In the genomic region with DNA sequence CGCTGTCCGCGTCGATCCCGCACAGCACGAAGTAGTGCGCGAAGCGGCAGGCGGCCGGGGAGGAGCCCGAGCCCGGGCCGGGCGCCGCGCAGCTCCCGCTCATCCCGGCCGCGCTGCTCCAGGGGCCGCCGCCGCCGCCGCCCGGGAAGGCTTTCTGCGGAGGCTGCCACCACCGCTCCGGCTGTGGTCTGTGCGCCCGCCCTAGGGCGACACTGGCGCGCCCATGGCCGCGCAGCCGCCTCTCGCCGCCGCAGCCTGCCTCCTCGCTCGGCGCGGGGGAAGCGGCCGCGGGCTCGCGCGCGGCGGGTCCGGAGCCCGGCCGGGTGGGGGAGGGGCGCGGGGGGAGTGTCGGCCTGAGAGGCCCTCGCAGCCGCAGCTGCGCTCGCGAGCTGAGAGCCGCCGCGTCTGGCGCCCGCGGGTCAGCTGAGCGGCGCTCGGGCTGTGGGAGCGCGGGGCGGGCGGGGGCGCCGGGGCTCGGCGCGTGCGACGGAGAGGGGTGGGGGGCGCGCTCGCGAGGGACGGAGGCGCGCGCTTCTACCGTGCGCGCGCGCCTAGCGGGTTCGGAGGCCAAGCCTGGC, we compare ENCODE assay signal across 8 cellular contexts. TPM values are rescaled to one million over a fixed set of nuclear protein-coding genes. Genes with fewer than 3 reads are reported as not detected.
DNase-seq lines count a peak whose midpoint lies in the region; TF ChIP-seq lines count a peak whose summit lies in the region.

TSS of gene DENND5B (minus strand) at position 407 of the 578 bp plus-strand sequence. CDS start at position 103, 304 bp downstream.

- peak; percentile 73 for DNase-seq in NCI-H1436 (lab: John Stamatoyannopoulos, UW)
- no peak for DNase-seq in NCI-H1436 treated with DMSO at 0.1 percent for 48 hours (lab: John Stamatoyannopoulos, UW)
- DNase-seq in GM23248: peak; percentile 87
- DNase-seq in coronary artery (ENCODE audit: low spot score): peak; percentile 77
- peak; percentile 68 for DNase-seq in kidney tubule cell (ENCODE audit: low spot score)
- peak; percentile 4 for DNase-seq in stimulated activated CD4-positive, alpha-beta T cell treated with anti-CD3 and anti-CD28 coated beads, Interleukin-1b, Interleukin-23, amount 100 ng/mL, for 48 hours

- 1 to 2% methylated on average over 33 to 46 of the region's 99 CpGs for WGBS in GM23248 (ENCODE audit: low coverage in 1 of 2, low lambda C conversion rate in 2 of 2, missing lambda C conversion rate in 2 of 2), 2 experiments

- in situ Hi-C loops in GM23248 (cut with MboI): no loop called here

- H3K9ac ChIP-seq in GM23248 (peak within 1 kb of the TSS; percentile 89), KMS-11 (peak within 1 kb of the TSS; percentile 65), SU-DHL-6 (ENCODE audit: low read length) (peak within 1 kb of the TSS; percentile 87)

- H2AFZ ChIP-seq in GM23248 (peak within 1 kb of the TSS; percentile 89), KMS-11 (ENCODE audit: low read depth) (peak within 1 kb of the TSS; percentile 97), SU-DHL-6 (ENCODE audit: low read depth, low read length, severe bottlenecking) (peak within 1 kb of the TSS; percentile 72)

- H3K9me2 ChIP-seq in GM23248 (ENCODE audit: insufficient read depth) (no peaks in the 10 kb centered on the region), SU-DHL-6 (replicated peaks; ENCODE audit: insufficient read depth, low read length) (no peaks in the 10 kb centered on the region)

- peaks cover 17% of the 10 kb centered on the region for H3F3A ChIP-seq in GM23248 (ENCODE audit: insufficient read depth)
- peaks cover 39% of the 10 kb centered on the region for H3F3A ChIP-seq in SU-DHL-6 (ENCODE audit: insufficient read depth)

- H3K9me3 ChIP-seq in GM23248 (ENCODE audit: low read depth) (no peaks in the 10 kb centered on the region), SU-DHL-6 (ENCODE audit: insufficient read depth, low read length) (no peaks in the 10 kb centered on the region)

- H3K4me1 ChIP-seq in GM23248 (ENCODE audit: insufficient read depth) (peaks cover 14% of the 10 kb centered on the region), KMS-11 (ENCODE audit: low read depth, poor library complexity, severe bottlenecking) (peaks cover 24% of the 10 kb centered on the region)

- H3K4me3 ChIP-seq in GM23248: peak within 1 kb of the TSS; percentile 83
- peak within 1 kb of the TSS; percentile 67 for H3K4me3 ChIP-seq in KMS-11 (IDR thresholded peaks at IDR 0.05; ENCODE audit: insufficient read depth, low read depth, low read length)
- peak within 1 kb of the TSS; percentile 82 for H3K4me3 ChIP-seq in SU-DHL-6 (ENCODE audit: insufficient read depth, low read length, poor library complexity, severe bottlenecking)
- H3K4me3 ChIP-seq in coronary artery: peak within 1 kb of the TSS; percentile 78

- H4K20me1 ChIP-seq in GM23248 (ENCODE audit: insufficient read depth) (no peaks in the 10 kb centered on the region), KMS-11 (ENCODE audit: insufficient read depth) (no peaks in the 10 kb centered on the region), SU-DHL-6 (ENCODE audit: low read depth, low read length) (0 out of 2 replicates have a peak, but pooled peaks cover 5% of the 10 kb centered on the region)

- H3K27me3 ChIP-seq in GM23248 (replicated peaks; ENCODE audit: insufficient read depth) (no peaks in the 10 kb centered on the region), KMS-11 (ENCODE audit: insufficient read depth, low read depth) (no peaks in the 10 kb centered on the region), SU-DHL-6 (ENCODE audit: low read length) (no peaks in the 10 kb centered on the region)

- H3K4me2 ChIP-seq in GM23248 (ENCODE audit: unreplicated experiment): peak within 1 kb of the TSS; percentile 96
- H3K4me2 ChIP-seq in KMS-11: peak within 1 kb of the TSS; percentile 85
- H3K4me2 ChIP-seq in SU-DHL-6 (ENCODE audit: low read depth, low read length, poor library complexity, severe bottlenecking): peak within 1 kb of the TSS; percentile 89

- TF ChIP-seq CTCF in KMS-11 (conservative IDR thresholded peaks at IDR 0.05; ENCODE audit: low read depth, low read length) (no peak), SU-DHL-6 (IDR thresholded peaks at IDR 0.05; ENCODE audit: insufficient read depth, low read length, poor library complexity, severe bottlenecking) (no peak), coronary artery (IDR thresholded peaks at IDR 0.05) (no peak)

- H3K79me2 ChIP-seq in GM23248 (ENCODE audit: insufficient read depth) (peaks cover 38% of the 10 kb centered on the region), KMS-11 (ENCODE audit: insufficient read depth, low read depth) (no peaks in the 10 kb centered on the region), SU-DHL-6 (ENCODE audit: insufficient read depth, low read length) (peaks cover 41% of the 10 kb centered on the region)

- H3K27ac ChIP-seq in GM23248 (peak within 1 kb of the TSS; percentile 86), KMS-11 (peak within 1 kb of the TSS; percentile 42; the same call in 1 of the 2 replicates), SU-DHL-6 (ENCODE audit: low read depth, low read length) (peak within 1 kb of the TSS; percentile 61), coronary artery (peak within 1 kb of the TSS; percentile 93 to 95)

- H3K36me3 ChIP-seq in GM23248 (ENCODE audit: low read depth) (no peaks in the 10 kb centered on the region), KMS-11 (ENCODE audit: insufficient read depth) (no peaks in the 10 kb centered on the region; the same call in 1 of the 2 replicates), SU-DHL-6 (ENCODE audit: low read length) (peaks cover 3% of the 10 kb centered on the region; the same call in 1 of the 2 replicates)

RNA-seq across cellular contexts. Expression of gene DENND5B, which starts in this region (rescaled TPM):
- 12.0 and 12.6 TPM in 2 replicates for total RNA-seq in GM23248 (2014; rRNA removed; shearing (Covaris generic))
- 9.5 and 9.9 TPM in 2 replicates for polyA plus RNA-seq in GM23248 (2016; fragmentation: Nextera tagmentation; extraction: Ambion mirVana)

Comparison
In these comparisons a context has a peak if more than half of its experiments do, and no peak if none do; other contexts are left out.
1. H3K27ac ChIP-seq: peak in every context shown above with its lines; median percentile 94 in coronary artery; 86 in GM23248; 61 in SU-DHL-6; 42 in KMS-11.